In genomic region chr10:3128379-3129130, GRCh38 we compare ENCODE assay signal across 22 cellular contexts. TPM values are rescaled to one million over a fixed set of nuclear protein-coding genes. Genes with fewer than 3 reads are reported as not detected.
DNase-seq lines count a peak whose midpoint lies in the region; ATAC-seq, FAIRE-seq and TF ChIP-seq lines count a peak whose summit lies in the region.
"Had no signal": no experiment of that assay in that cellular context is flagged by ENCODE, and none has a peak within 500 bp of the region (broad histone marks: within the 10 kb centered on the region; RNA-seq: fewer than 3 reads in every experiment).

No MANE protein-coding gene starts in this region.

- peaks cover 33% of the 10 kb centered on the region in 2 experiments for H3K36me3 ChIP-seq in HCT116 (ENCODE audit: control insufficient read depth in 1 of 2, insufficient read depth in 2 of 2, low read length in 2 of 2)
- peaks cover 90% of the 10 kb centered on the region for H3K36me3 ChIP-seq in K562 (ENCODE audit: control insufficient read depth, insufficient read depth, low read length)
- H3K36me3 ChIP-seq in osteoblast (ENCODE audit: insufficient read depth, low read length) = peaks cover 62% of the 10 kb centered on the region

- no peaks in the 10 kb centered on the region for H3K4me1 Mint-ChIP-seq in activated CD8-positive, alpha-beta T cell treated with anti-CD3 and anti-CD28 coated beads, Interleukin-2, amount 10 ng/mL, durations not matched to agents 7 days and 5 days (ENCODE audit: low read depth)
- H3K4me1 Mint-ChIP-seq in activated CD8-positive, alpha-beta T cell treated with anti-CD3 and anti-CD28 coated beads for 36 hours (ENCODE audit: low read depth) = no peaks in the 10 kb centered on the region

- BruUV-seq in HCT116 (replicated peaks; lab: Mats Ljungman, UMichigan) (no TSS peak), K562 (replicated peaks; lab: Mats Ljungman, UMichigan) (no TSS peak)

- TF ChIP-seq POLR2A in HCT116 (IDR thresholded peaks at IDR 0.05; ENCODE audit: borderline replicate concordance, extremely low read depth, insufficient read depth, insufficient read length) (no peak), K562 (conservative IDR thresholded peaks at IDR 0.05) (no peak)

- H3K9me2 ChIP-seq in HCT116 (ENCODE audit: insufficient read depth) = no peaks in the 10 kb centered on the region
- H3K9me2 ChIP-seq: SK-N-SH had no signal

- TF ChIP-seq EP300 in K562 (IDR thresholded peaks at IDR 0.05; ENCODE audit: low read length) = no peak

- TF ChIP-seq CTCF in activated CD8-positive, alpha-beta T cell treated with anti-CD3 and anti-CD28 coated beads for 36 hours (IDR thresholded peaks at IDR 0.05) = no peak
- no peak for TF ChIP-seq CTCF in HCT116 (IDR thresholded peaks at IDR 0.05 in 2 of 3, conservative IDR thresholded peaks at IDR 0.05 in 1 of 3; ENCODE audit: borderline replicate concordance in 1 of 3, insufficient read depth in 1 of 3, low read depth in 2 of 3, low read length in 2 of 3)
- TF ChIP-seq CTCF in K562 (IDR thresholded peaks at IDR 0.05 in 2 of 3, conservative IDR thresholded peaks at IDR 0.05 in 1 of 3; ENCODE audit: insufficient read depth in 2 of 3, low read depth in 1 of 3, low read length in 3 of 3) = no peak
- TF ChIP-seq CTCF in osteoblast (IDR thresholded peaks at IDR 0.05; ENCODE audit: extremely low read depth, low read depth, low read length) = no peak

- CTCF ChIA-PET in activated CD8-positive, alpha-beta T cell treated with anti-CD3 and anti-CD28 coated beads, Interleukin-2, amount 10 ng/mL, durations not matched to agents 7 days and 5 days (lab: Charles Lee) = no interaction called here
- CTCF ChIA-PET in activated CD8-positive, alpha-beta T cell treated with anti-CD3 and anti-CD28 coated beads for 36 hours (lab: Charles Lee) = no interaction called here
- CTCF ChIA-PET in HCT116 (lab: Charles Lee) (no interaction called here), K562 (lab: Yijun Ruan, JAX; ENCODE audit: low intra/inter-chr PET ratio) (no interaction called here)

- no peak for ATAC-seq in activated CD8-positive, alpha-beta T cell treated with anti-CD3 and anti-CD28 coated beads, Interleukin-2, amount 10 ng/mL, durations not matched to agents 7 days and 5 days
- no peak for ATAC-seq in activated CD8-positive, alpha-beta T cell treated with anti-CD3 and anti-CD28 coated beads for 36 hours
- no peak for ATAC-seq in HCT116
- ATAC-seq in K562 = no peak
- no peak for ATAC-seq in GM21723 (IDR thresholded peaks at IDR 0.05; ENCODE audit: unreplicated experiment)

- RAD21 ChIA-PET in HCT116 (lab: Charles Lee; ENCODE audit: low non-redundant PET in 1 of 2, low total read pairs in 2 of 2, uncharacterized antibody in 2 of 2, unreplicated experiment in 2 of 2) = no interaction called here

- peaks cover 71% of the 10 kb centered on the region for H3K36me3 Mint-ChIP-seq in activated CD8-positive, alpha-beta T cell treated with anti-CD3 and anti-CD28 coated beads, Interleukin-2, amount 10 ng/mL, durations not matched to agents 7 days and 5 days (ENCODE audit: low read depth)
- peaks cover 76% of the 10 kb centered on the region for H3K36me3 Mint-ChIP-seq in activated CD8-positive, alpha-beta T cell treated with anti-CD3 and anti-CD28 coated beads for 36 hours (ENCODE audit: low read depth)

- H3K4me1 ChIP-seq in HCT116 (ENCODE audit: control insufficient read depth in 1 of 2, insufficient read depth in 2 of 2, low read length in 2 of 2) (no peaks in the 10 kb centered on the region), K562 (replicated peaks in 1 of 2; ENCODE audit: control insufficient read depth in 2 of 2, insufficient read depth in 2 of 2, low read length in 2 of 2) (peaks cover 0 to 13% of the 10 kb centered on the region in 2 experiments; a peak in 1 of 5 replicates), osteoblast (ENCODE audit: insufficient read depth, low read length) (no peaks in the 10 kb centered on the region)
- H3K4me1 ChIP-seq: HAP-1 had no signal

- no peak for DNase-seq in activated CD8-positive, alpha-beta T cell treated with anti-CD3 and anti-CD28 coated beads, Interleukin-2, amount 10 ng/mL, durations not matched to agents 7 days and 5 days
- DNase-seq in activated CD8-positive, alpha-beta T cell treated with anti-CD3 and anti-CD28 coated beads for 36 hours = no peak
- DNase-seq in HCT116 (ENCODE audit: low read depth, low spot score) (no peak), K562 (ENCODE audit: extremely low read depth in 1 of 4, low spot score in 3 of 4) (no peak), osteoblast (ENCODE audit: insufficient read length, low spot score, missing footprints) (peak; percentile 78), activated gamma-delta T cell treated with Interleukin-2 at 50 U/mL for 16 hours (no peak), T-helper 9 cell (no peak)
- DNase-seq: AML-193; KG1; NCI-H1105 treated with DMSO at 0.1 percent for 48 hours; NCI-H1694; NCI-H2081 treated with DMSO at 0.1 percent for 48 hours; NCI-H510A; NCI-H748 treated with DMSO at 0.1 percent for 48 hours; NK-92 treated with Interleukin-12 subunit alpha and Interleukin-12 subunit beta, amount 100 ng/mL, for 24 hours; SHP77; SK-N-SH had no signal

- H3K4me3 Mint-ChIP-seq in activated CD8-positive, alpha-beta T cell treated with anti-CD3 and anti-CD28 coated beads, Interleukin-2, amount 10 ng/mL, durations not matched to agents 7 days and 5 days = no peak overlapping the region
- H3K4me3 Mint-ChIP-seq in activated CD8-positive, alpha-beta T cell treated with anti-CD3 and anti-CD28 coated beads for 36 hours = no peak overlapping the region

- no peak overlapping the region for H3K9ac ChIP-seq in HCT116 (ENCODE audit: low read length)
- no peak overlapping the region for H3K9ac ChIP-seq in K562 (ENCODE audit: insufficient read depth in 1 of 2, low read depth in 2 of 2, low read length in 2 of 2)
- H3K9ac ChIP-seq: SK-N-SH had no signal

- H3K79me2 ChIP-seq in HCT116 (ENCODE audit: insufficient read depth, low read length) (peaks cover 4% of the 10 kb centered on the region; the same call in 1 of the 2 replicates), K562 (ENCODE audit: control insufficient read depth, insufficient read depth, low read length) (no peaks in the 10 kb centered on the region), osteoblast (ENCODE audit: insufficient read depth, low read length) (peaks cover 6% of the 10 kb centered on the region)

- no peaks in the 10 kb centered on the region for H3K9me3 ChIP-seq in HCT116 (ENCODE audit: control insufficient read depth in 1 of 2, insufficient read depth in 1 of 2, low read depth in 1 of 2, low read length in 2 of 2)
- no peaks in the 10 kb centered on the region for H3K9me3 ChIP-seq in K562 (replicated peaks; ENCODE audit: control insufficient read depth, insufficient read depth, low read depth, low read length)
- H3K9me3 ChIP-seq in osteoblast (ENCODE audit: low read depth, low read length) = no peaks in the 10 kb centered on the region
- H3K9me3 ChIP-seq: HAP-1, SK-N-SH had no signal

- H3K27me3 ChIP-seq in HCT116 (ENCODE audit: insufficient read depth, low read length) = no peaks in the 10 kb centered on the region
- no peaks in the 10 kb centered on the region for H3K27me3 ChIP-seq in K562 (ENCODE audit: control insufficient read depth in 2 of 2, insufficient read depth in 2 of 2, low read length in 2 of 2)
- H3K27me3 ChIP-seq in osteoblast (ENCODE audit: insufficient read depth, low read length) = no peaks in the 10 kb centered on the region

- no peaks in the 10 kb centered on the region for H3K27me3 Mint-ChIP-seq in activated CD8-positive, alpha-beta T cell treated with anti-CD3 and anti-CD28 coated beads, Interleukin-2, amount 10 ng/mL, durations not matched to agents 7 days and 5 days (ENCODE audit: low read depth)
- H3K27me3 Mint-ChIP-seq in activated CD8-positive, alpha-beta T cell treated with anti-CD3 and anti-CD28 coated beads for 36 hours = no peaks in the 10 kb centered on the region

- no peaks in the 10 kb centered on the region for H3K9me1 ChIP-seq in K562 (ENCODE audit: control insufficient read depth, insufficient read depth, low read length)

- H2AFZ ChIP-seq in HCT116 (ENCODE audit: low read depth, low read length, poor library complexity, severe bottlenecking) (no peak overlapping the region), K562 (ENCODE audit: low read depth, low read length) (no peak overlapping the region), osteoblast (ENCODE audit: low read length) (no peak overlapping the region)

- POLR2A ChIA-PET in activated CD8-positive, alpha-beta T cell treated with anti-CD3 and anti-CD28 coated beads, Interleukin-2, amount 10 ng/mL, durations not matched to agents 7 days and 5 days (lab: Charles Lee) = no interaction called here
- POLR2A ChIA-PET in activated CD8-positive, alpha-beta T cell treated with anti-CD3 and anti-CD28 coated beads for 36 hours (lab: Charles Lee) = no interaction called here
- POLR2A ChIA-PET in HCT116 (lab: Charles Lee) = no interaction called here
- POLR2A ChIA-PET in K562 (lab: Yijun Ruan, JAX) = interaction anchor here (0.9 kb wide), 1 partner anchor 12 kb away, joined by 3 read pairs; no protein-coding TSS in a partner anchor

- H3K4me2 ChIP-seq in HCT116 (ENCODE audit: low read length) (no peak overlapping the region), K562 (ENCODE audit: insufficient read depth, low read length) (no peak overlapping the region), osteoblast (ENCODE audit: insufficient read depth, low read length) (no peak overlapping the region)
- H3K4me2 ChIP-seq: SK-N-SH had no signal

- no peaks in the 10 kb centered on the region for H3K9me3 Mint-ChIP-seq in activated CD8-positive, alpha-beta T cell treated with anti-CD3 and anti-CD28 coated beads, Interleukin-2, amount 10 ng/mL, durations not matched to agents 7 days and 5 days (ENCODE audit: insufficient read depth)
- no peaks in the 10 kb centered on the region for H3K9me3 Mint-ChIP-seq in activated CD8-positive, alpha-beta T cell treated with anti-CD3 and anti-CD28 coated beads for 36 hours

- no peak overlapping the region for H3K27ac ChIP-seq in HCT116 (ENCODE audit: low read depth, low read length)
- no peak overlapping the region for H3K27ac ChIP-seq in K562 (ENCODE audit: extremely low read depth, low read depth, low read length)
- H3K27ac ChIP-seq in osteoblast (ENCODE audit: low read depth, low read length) = no peak overlapping the region
- H3K27ac ChIP-seq: 22Rv1, C4-2B had no signal

- TF ChIP-seq RAD21 in HCT116 (IDR thresholded peaks at IDR 0.05; ENCODE audit: low read depth) = no peak
- no peak for TF ChIP-seq RAD21 in K562 (CRISPR knock-in tag; conservative IDR thresholded peaks at IDR 0.05 in 1 of 2, IDR thresholded peaks at IDR 0.05 in 1 of 2)

- H3K27ac Mint-ChIP-seq in activated CD8-positive, alpha-beta T cell treated with anti-CD3 and anti-CD28 coated beads, Interleukin-2, amount 10 ng/mL, durations not matched to agents 7 days and 5 days = peak overlapping the region; percentile 15
- H3K27ac Mint-ChIP-seq in activated CD8-positive, alpha-beta T cell treated with anti-CD3 and anti-CD28 coated beads for 36 hours = no peak overlapping the region

- intact Hi-C loops in activated CD8-positive, alpha-beta T cell treated with anti-CD3 and anti-CD28 coated beads for 36 hours (cut with micrococcal nuclease) = no loop called here
- intact Hi-C loops in HCT116 (cut with micrococcal nuclease) = no loop called here
- intact Hi-C loops in K562 (cut with micrococcal nuclease) = no loop called here

- WGBS in K562 (ENCODE audit: insufficient coverage, low coverage, missing lambda C conversion rate) = 90% methylated on average over 20 of the region's 24 CpGs

- in situ Hi-C loops in K562 (cut with MboI) = no loop called here

- H3K4me3 ChIP-seq in HCT116 (replicated peaks in 1 of 2; ENCODE audit: low read depth in 1 of 2, low read length in 2 of 2) = no peak overlapping the region
- H3K4me3 ChIP-seq in K562 = no peak overlapping the region
- no peak overlapping the region for H3K4me3 ChIP-seq in osteoblast (ENCODE audit: insufficient read depth, low read length)
- H3K4me3 ChIP-seq: HAP-1 had no signal

- no peak for FAIRE-seq in K562 (lab: Jason Lieb, UNC)
- FAIRE-seq: G401.6 had no signal

- no peaks in the 10 kb centered on the region for H4K20me1 ChIP-seq in HCT116 (ENCODE audit: insufficient read depth)
- H4K20me1 ChIP-seq in K562 (replicated peaks; ENCODE audit: control insufficient read depth, insufficient read depth, low read length) = no peaks in the 10 kb centered on the region
- H4K20me1 ChIP-seq in osteoblast (ENCODE audit: insufficient read depth, low read length) = peaks cover 3% of the 10 kb centered on the region

RNA-seq across cellular contexts. Expression of gene PITRM1, which starts 44.0 kb away (rescaled TPM):
- total RNA-seq in activated CD8-positive, alpha-beta T cell treated with anti-CD3 and anti-CD28 coated beads, Interleukin-2, amount 10 ng/mL, durations not matched to agents 7 days and 5 days = 10 to 100 TPM; 47.5 TPM
- 10 to 100 TPM; 77.6 to 78.6 TPM for total RNA-seq in activated CD8-positive, alpha-beta T cell treated with anti-CD3 and anti-CD28 coated beads for 36 hours
- total RNA-seq in HCT116 (2021; ENCODE audit: unreplicated experiment) (59.5 TPM), K562 (2014; rRNA removed) (44.0 and 48.8 TPM in 2 replicates), K562 (2014; rRNA removed; fragmentation: Illumina TruSeq; extraction: Trizol) (37.2 and 39.7 TPM in 2 replicates), K562 (2015; rRNA removed; fragmentation: Illumina TruSeq; extraction: Trizol) (43.6 and 47.2 TPM in 2 replicates), K562 (2021) (63.4 and 70.4 TPM in 2 replicates), osteoblast (89.8 and 92.8 TPM in 2 replicates)
- 50.0 and 54.2 TPM in 2 replicates for polyA plus RNA-seq in HCT116 (2012)
- total RNA-seq in K562 (2011; cell fraction: chromatin; rRNA removed; ENCODE audit: low replicate concordance) = 163 and 183 TPM in 2 replicates
- 87.5 and 88.7 TPM in 2 replicates for total RNA-seq in K562 (2011; cell fraction: nucleolus; rRNA removed)
- total RNA-seq in K562 (2011; cell fraction: nucleoplasm; rRNA removed) = 91.3 and 119 TPM in 2 replicates
- polyA plus RNA-seq in K562 (2011; rRNA removed) (36.9 and 47.9 TPM in 2 replicates), K562 (2014; fragmentation: Illumina TruSeq; extraction: Trizol) (60.4 and 69.6 TPM in 2 replicates), K562 (2014; fragmentation: Nextera tagmentation; extraction: Ambion mirVana) (10 to 100 TPM; 21.1 to 29.2 TPM), K562 (2014; rRNA removed) (34.2 and 35.0 TPM in 2 replicates)
- 40.0 and 41.1 TPM in 2 replicates for polyA plus RNA-seq in K562 (2011; cell fraction: cytosol; rRNA removed)
- polyA plus RNA-seq in K562 (2011; cell fraction: nucleus; rRNA removed) = 186 and 189 TPM in 2 replicates
- 49.8 and 55.3 TPM in 2 replicates for polyA plus RNA-seq in K562 (2012)
- 41.6 and 42.9 TPM in 2 replicates for polyA minus RNA-seq in K562 (2011; rRNA and poly(A)+ RNA removed)
- 38.5 and 39.2 TPM in 2 replicates for polyA minus RNA-seq in K562 (2011; cell fraction: cytosol; rRNA and poly(A)+ RNA removed)
- 48.2 and 73.2 TPM in 2 replicates for polyA minus RNA-seq in K562 (2011; cell fraction: nucleus; rRNA and poly(A)+ RNA removed)
